In genomic region chr12:88884600-88884999, GRCh38 we compare ENCODE assay signal across 15 cellular contexts.
DNase-seq lines count a peak whose midpoint lies in the region; ATAC-seq and TF ChIP-seq lines count a peak whose summit lies in the region.
"Had no signal": no experiment of that assay in that cellular context is flagged by ENCODE, and none has a peak within 500 bp of the region (broad histone marks: within the 10 kb centered on the region; RNA-seq: fewer than 3 reads in every experiment).

No MANE protein-coding gene starts in this region.

- DNase-seq in omental fat pad (ENCODE audit: low spot score) (no peak), activated T-cell treated with anti-CD3 and anti-CD28 coated beads for 4 hours (no peak), NCI-H1092 treated with DMSO at 0.1 percent for 48 hours (lab: John Stamatoyannopoulos, UW) (no peak), GM03348 (ENCODE audit: low spot score) (no peak)
- DNase-seq: activated CD4-positive, alpha-beta T cell treated with anti-CD3 and anti-CD28 coated beads, Interleukin-2, amount 50 U/mL, for 48 hours; activated effector memory CD4-positive, alpha-beta T cell treated with anti-CD3 and anti-CD28 coated beads, Interleukin-2, amount 50 U/mL, for 16 hours; naive B cell; NCI-H345; stimulated activated CD4-positive, alpha-beta T cell treated with anti-CD3 and anti-CD28 coated beads, Interleukin-15, amount 100 ng/mL, for 24 hours; thyroid gland had no signal

- ATAC-seq in GM18499 (IDR thresholded peaks at IDR 0.05; ENCODE audit: insufficient read depth, unreplicated experiment) (peak; percentile 71), GM19452 (IDR thresholded peaks at IDR 0.05; ENCODE audit: unreplicated experiment) (peak; percentile 66), HG02870 (IDR thresholded peaks at IDR 0.05; ENCODE audit: unreplicated experiment) (peak; percentile 86), HG03457 (IDR thresholded peaks at IDR 0.05; ENCODE audit: unreplicated experiment) (peak; percentile 74), omental fat pad (ENCODE audit: low FRiP score) (no peak)
- ATAC-seq: HepG2 had no signal

- TF ChIP-seq CTCF in omental fat pad (IDR thresholded peaks at IDR 0.05), result no peak
